In the genomic region with DNA sequence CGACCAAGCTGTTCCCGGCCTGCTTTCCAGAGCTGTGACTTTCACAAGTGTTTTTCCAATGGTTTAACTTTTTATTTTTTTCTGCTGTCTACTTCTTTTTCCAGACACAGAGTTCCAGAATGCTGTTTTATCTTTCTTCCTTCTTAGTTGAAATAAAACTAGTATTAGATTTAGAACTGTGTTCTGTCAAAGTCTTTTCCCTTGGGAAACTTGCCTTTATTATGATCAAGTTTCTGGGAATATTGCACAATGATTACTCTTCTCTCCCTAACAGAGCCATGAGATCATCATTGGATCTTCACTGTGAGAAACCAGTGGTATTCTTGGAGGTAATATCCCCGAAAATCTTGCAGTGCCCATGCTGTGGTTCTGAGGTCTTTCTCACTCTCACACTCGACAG, we compare ENCODE assay signal across 16 cellular contexts.
DNase-seq lines count a peak whose midpoint lies in the region; ATAC-seq and TF ChIP-seq lines count a peak whose summit lies in the region.
"Had no signal": no experiment of that assay in that cellular context is flagged by ENCODE, and none has a peak within 500 bp of the region (broad histone marks: within the 10 kb centered on the region; RNA-seq: fewer than 3 reads in every experiment).

No MANE protein-coding gene starts in this region.

- TF ChIP-seq CTCF in chondrocyte (IDR thresholded peaks at IDR 0.05) = no peak

- peaks cover 13% of the 10 kb centered on the region for H3K4me1 Mint-ChIP-seq in chondrocyte (ENCODE audit: low read depth)

- H3K9me3 Mint-ChIP-seq in chondrocyte (ENCODE audit: low read depth) = no peaks in the 10 kb centered on the region
- H3K9me3 Mint-ChIP-seq: T-helper 1 cell treated with Interleukin-12 subunit alpha and Interleukin-12 subunit beta and Interleukin-4 antibody, amounts not matched to agents 30 μg/mL and 1 μg/mL, for 36 hours had no signal

- peak; percentile 53 for DNase-seq in LHCN-M2 (ENCODE audit: low read depth)
- DNase-seq in chondrocyte (ENCODE audit: low spot score) = no peak
- DNase-seq in left ventricle myocardium superior = no peak
- DNase-seq in stromal cell of bone marrow (ENCODE audit: low read depth) = peak; percentile 86
- DNase-seq in stimulated activated naive CD8-positive, alpha-beta T cell treated with anti-CD3 and anti-CD28 coated beads, Interleukin-15, Interleukin-2, amounts not matched to agents 100 U/mL and 50 U/mL, for 24 hours = no peak
- DNase-seq in retina = no peak
- no peak for DNase-seq in NCI-H510A treated with DMSO at 0.1 percent for 48 hours (lab: John Stamatoyannopoulos, UW)
- DNase-seq in NCI-H82 (lab: John Stamatoyannopoulos, UW) = no peak
- DNase-seq: effector CD8-positive, alpha-beta T cell; islet precursor cell; KG1; SHP77; small intestine; stimulated activated naive CD4-positive, alpha-beta T cell had no signal

- peak; percentile 87 for ATAC-seq in left ventricle myocardium superior
- no peak for ATAC-seq in stimulated activated naive CD8-positive, alpha-beta T cell treated with anti-CD3 and anti-CD28 coated beads, Interleukin-15, Interleukin-2, amounts not matched to agents 100 U/mL and 50 U/mL, for 24 hours

- no peaks in the 10 kb centered on the region for H3K36me3 Mint-ChIP-seq in chondrocyte (ENCODE audit: low read depth)
- H3K36me3 Mint-ChIP-seq: mesothelial cell of epicardium had no signal

- no peak overlapping the region for H3K4me3 Mint-ChIP-seq in chondrocyte (ENCODE audit: unreplicated experiment)
- H3K4me3 Mint-ChIP-seq: mesothelial cell of epicardium; T-helper 1 cell treated with Interleukin-12 subunit alpha and Interleukin-12 subunit beta and Interleukin-4 antibody, amounts not matched to agents 30 μg/mL and 1 μg/mL, for 36 hours had no signal

- intact Hi-C loops in left ventricle myocardium superior (cut with micrococcal nuclease) = no loop called here

- peak overlapping the region; percentile 39 for H3K27ac Mint-ChIP-seq in chondrocyte (ENCODE audit: unreplicated experiment)
- H3K27ac Mint-ChIP-seq: mesothelial cell of epicardium; T-helper 1 cell treated with Interleukin-12 subunit alpha and Interleukin-12 subunit beta and Interleukin-4 antibody, amounts not matched to agents 30 μg/mL and 1 μg/mL, for 36 hours had no signal

- no peaks in the 10 kb centered on the region for H3K27me3 Mint-ChIP-seq in chondrocyte (ENCODE audit: low read depth)

Comparison
In these comparisons a context has a peak if more than half of its experiments do, and no peak if none do; other contexts are left out.
1. DNase-seq: peak in LHCN-M2 (single experiment) and stromal cell of bone marrow (single experiment); none in chondrocyte (single experiment), left ventricle myocardium superior (single experiment), stimulated activated naive CD8-positive, alpha-beta T cell treated with anti-CD3 and anti-CD28 coated beads, Interleukin-15, Interleukin-2, amounts not matched to agents 100 U/mL and 50 U/mL, for 24 hours (single experiment), retina (single experiment), NCI-H510A treated with DMSO at 0.1 percent for 48 hours (single experiment) and NCI-H82 (single experiment).